ENCODE assay signal across 37 cellular contexts in genomic region chr7:114225784-114226183, GRCh38.
"Had no signal": no experiment of that assay in that cellular context is flagged by ENCODE, and none has a peak within 500 bp of the region (broad histone marks: within the 10 kb centered on the region; RNA-seq: fewer than 3 reads in every experiment).

No MANE protein-coding gene starts in this region.

- H3K36me3 Mint-ChIP-seq: activated naive CD4-positive, alpha-beta T cell treated with anti-CD3 and anti-CD28 coated beads, Interleukin-2, amount 10 ng/mL, durations not matched to agents 7 days and 5 days; activated naive CD4-positive, alpha-beta T cell treated with anti-CD3 and anti-CD28 coated beads, Interleukin-2, amount 50 U/mL, for 24 hours; activated naive CD4-positive, alpha-beta T cell treated with anti-CD3 and anti-CD28 coated beads, Interleukin-2, amount 50 U/mL, for 72 hours; activated naive CD8-positive, alpha-beta T cell; activated naive CD8-positive, alpha-beta T cell treated with anti-CD3 and anti-CD28 coated beads for 36 hours; activated naive CD8-positive, alpha-beta T cell treated with anti-CD3 and anti-CD28 coated beads, Interleukin-2, amount 10 ng/mL, durations not matched to agents 7 days and 5 days had no signal

- DNase-seq: activated effector memory CD4-positive, alpha-beta T cell treated with anti-CD3 and anti-CD28 coated beads, Interleukin-2, amount 50 U/mL, for 16 hours; activated effector memory CD4-positive, alpha-beta T cell treated with Interleukin-2 at 50 U/mL for 16 hours; activated gamma-delta T cell; activated gamma-delta T cell treated with Interleukin-2 at 50 U/mL for 16 hours; activated naive CD4-positive, alpha-beta T cell; activated naive CD4-positive, alpha-beta T cell treated with anti-CD3 and anti-CD28 coated beads for 36 hours; activated naive CD4-positive, alpha-beta T cell treated with anti-CD3 and anti-CD28 coated beads, Interleukin-2, amount 10 ng/mL, durations not matched to agents 7 days and 5 days; activated naive CD4-positive, alpha-beta T cell treated with anti-CD3 and anti-CD28 coated beads, Interleukin-2, amount 50 U/mL, for 16 hours; activated naive CD4-positive, alpha-beta T cell treated with Interleukin-2 at 50 U/mL for 16 hours; activated naive CD8-positive, alpha-beta T cell treated with anti-CD3 and anti-CD28 coated beads for 36 hours; activated naive CD8-positive, alpha-beta T cell treated with anti-CD3 and anti-CD28 coated beads, Interleukin-2, amount 10 ng/mL, durations not matched to agents 7 days and 5 days; activated naive CD8-positive, alpha-beta T cell treated with anti-CD3 and anti-CD28 coated beads, Interleukin-2, amount 50 U/mL, for 24 hours; activated T-cell treated with anti-CD3 and anti-CD28 coated beads, Interleukin-2, amount 50 U/mL, for 1 hour; activated T-cell treated with anti-CD3 and anti-CD28 coated beads, Interleukin-2, amount 50 U/mL, for 24 hours; activated T-cell treated with anti-CD3 and anti-CD28 coated beads, Interleukin-2, amount 50 U/mL, for 4 hours; activated T-cell treated with anti-CD3 and anti-CD28 coated beads, Interleukin-2, amount 50 U/mL, for 72 hours; adrenal gland; amniotic stem cell; amygdala; anterior cingulate cortex; aorta; body of pancreas; brain microvascular endothelial cell; caudate nucleus; central memory CD4-positive, alpha-beta T cell; cerebellar nuclear complex had no signal

- H3K9me3 ChIP-seq: adrenal gland, ascending aorta, body of pancreas, breast epithelium had no signal

- H3K27ac Mint-ChIP-seq: activated naive CD4-positive, alpha-beta T cell treated with anti-CD3 and anti-CD28 coated beads for 36 hours; activated naive CD4-positive, alpha-beta T cell treated with anti-CD3 and anti-CD28 coated beads, Interleukin-2, amount 10 ng/mL, durations not matched to agents 7 days and 5 days; activated naive CD4-positive, alpha-beta T cell treated with anti-CD3 and anti-CD28 coated beads, Interleukin-2, amount 50 U/mL, for 24 hours; activated naive CD4-positive, alpha-beta T cell treated with anti-CD3 and anti-CD28 coated beads, Interleukin-2, amount 50 U/mL, for 72 hours; activated naive CD8-positive, alpha-beta T cell; activated naive CD8-positive, alpha-beta T cell treated with anti-CD3 and anti-CD28 coated beads for 36 hours; activated naive CD8-positive, alpha-beta T cell treated with anti-CD3 and anti-CD28 coated beads, Interleukin-2, amount 10 ng/mL, durations not matched to agents 7 days and 5 days; activated naive CD8-positive, alpha-beta T cell treated with anti-CD3 and anti-CD28 coated beads, Interleukin-2, amount 50 U/mL, for 24 hours; activated T-cell treated with anti-CD3 and anti-CD28 coated beads, Interleukin-2, amount 50 U/mL, for 24 hours; activated T-cell treated with anti-CD3 and anti-CD28 coated beads, Interleukin-2, amount 50 U/mL, for 72 hours; activated T-helper 1 cell treated with anti-CD3 and anti-CD28 coated beads, Interleukin-12 subunit alpha, Interleukin-12 subunit beta, Interleukin-2, Interleukin-4 antibody, amounts not matched to agents 30 ng/mL and 10 ng/mL and 1 ng/mL, durations not matched to agents 14 hours and 24 hours and 36 hours; activated T-helper 17 cell treated with anti-CD3 and anti-CD28 coated beads, Interleukin-2, amount 50 U/mL, for 72 hours; activated T-helper 2 cell treated with anti-CD3 and anti-CD28 coated beads, Interferon-gamma antibody, Interleukin-2, Interleukin-4, amounts not matched to agents 10 μg/mL and 5 μg/mL and 100 μg/mL, durations not matched to agents 14 hours and 24 hours and 36 hours; brain had no signal

- ATAC-seq: activated naive CD4-positive, alpha-beta T cell treated with anti-CD3 and anti-CD28 coated beads, Interleukin-2, amount 50 U/mL, for 72 hours; activated naive CD8-positive, alpha-beta T cell treated with anti-CD3 and anti-CD28 coated beads, Interleukin-2, amount 50 U/mL, for 24 hours; activated T-cell treated with anti-CD3 and anti-CD28 coated beads, Interleukin-2, amount 50 U/mL, for 4 hours; activated T-cell treated with anti-CD3 and anti-CD28 coated beads, Interleukin-2, amount 50 U/mL, for 72 hours; activated T-helper 17 cell treated with anti-CD3 and anti-CD28 coated beads, Interleukin-2, amount 50 U/mL, for 72 hours; body of pancreas had no signal

- H3K4me3 ChIP-seq: adrenal gland, ascending aorta, body of pancreas, breast epithelium, cardiac muscle cell had no signal

- H3K27me3 Mint-ChIP-seq: activated naive CD4-positive, alpha-beta T cell treated with anti-CD3 and anti-CD28 coated beads, Interleukin-2, amount 10 ng/mL, durations not matched to agents 7 days and 5 days; activated naive CD4-positive, alpha-beta T cell treated with anti-CD3 and anti-CD28 coated beads, Interleukin-2, amount 50 U/mL, for 24 hours; activated naive CD8-positive, alpha-beta T cell; activated naive CD8-positive, alpha-beta T cell treated with anti-CD3 and anti-CD28 coated beads for 36 hours; activated naive CD8-positive, alpha-beta T cell treated with anti-CD3 and anti-CD28 coated beads, Interleukin-2, amount 10 ng/mL, durations not matched to agents 7 days and 5 days; activated naive CD8-positive, alpha-beta T cell treated with anti-CD3 and anti-CD28 coated beads, Interleukin-2, amount 50 U/mL, for 24 hours; activated T-cell treated with anti-CD3 and anti-CD28 coated beads, Interleukin-2, amount 50 U/mL, for 24 hours; central memory CD8-positive, alpha-beta T cell had no signal

- H3K27ac ChIP-seq: adrenal gland, ascending aorta, body of pancreas, brain microvascular endothelial cell, breast epithelium, cardiac muscle cell had no signal

- H3K4me1 Mint-ChIP-seq: activated naive CD4-positive, alpha-beta T cell treated with anti-CD3 and anti-CD28 coated beads, Interleukin-2, amount 10 ng/mL, durations not matched to agents 7 days and 5 days; activated naive CD4-positive, alpha-beta T cell treated with anti-CD3 and anti-CD28 coated beads, Interleukin-2, amount 50 U/mL, for 24 hours; activated naive CD8-positive, alpha-beta T cell treated with anti-CD3 and anti-CD28 coated beads for 36 hours; activated naive CD8-positive, alpha-beta T cell treated with anti-CD3 and anti-CD28 coated beads, Interleukin-2, amount 10 ng/mL, durations not matched to agents 7 days and 5 days; activated naive CD8-positive, alpha-beta T cell treated with anti-CD3 and anti-CD28 coated beads, Interleukin-2, amount 50 U/mL, for 24 hours; activated T-helper 17 cell treated with anti-CD3 and anti-CD28 coated beads, Interleukin-2, amount 50 U/mL, for 72 hours; brain; central memory CD8-positive, alpha-beta T cell had no signal

- H3K36me3 ChIP-seq: adrenal gland, ascending aorta, brain microvascular endothelial cell, breast epithelium, cardiac muscle cell had no signal

- H3K4me1 ChIP-seq: adrenal gland, breast epithelium had no signal

- H3K4me3 Mint-ChIP-seq: activated naive CD4-positive, alpha-beta T cell treated with anti-CD3 and anti-CD28 coated beads for 36 hours; activated naive CD4-positive, alpha-beta T cell treated with anti-CD3 and anti-CD28 coated beads, Interleukin-2, amount 10 ng/mL, durations not matched to agents 7 days and 5 days; activated naive CD4-positive, alpha-beta T cell treated with anti-CD3 and anti-CD28 coated beads, Interleukin-2, amount 50 U/mL, for 24 hours; activated naive CD8-positive, alpha-beta T cell; activated naive CD8-positive, alpha-beta T cell treated with anti-CD3 and anti-CD28 coated beads for 36 hours; activated naive CD8-positive, alpha-beta T cell treated with anti-CD3 and anti-CD28 coated beads, Interleukin-2, amount 10 ng/mL, durations not matched to agents 7 days and 5 days; activated naive CD8-positive, alpha-beta T cell treated with anti-CD3 and anti-CD28 coated beads, Interleukin-2, amount 50 U/mL, for 24 hours; activated T-cell treated with anti-CD3 and anti-CD28 coated beads, Interleukin-2, amount 50 U/mL, for 24 hours; activated T-cell treated with anti-CD3 and anti-CD28 coated beads, Interleukin-2, amount 50 U/mL, for 4 hours; activated T-cell treated with anti-CD3 and anti-CD28 coated beads, Interleukin-2, amount 50 U/mL, for 72 hours; activated T-helper 1 cell treated with anti-CD3 and anti-CD28 coated beads, Interleukin-12 subunit alpha, Interleukin-12 subunit beta, Interleukin-2, Interleukin-4 antibody, amounts not matched to agents 30 ng/mL and 10 ng/mL and 1 ng/mL, durations not matched to agents 14 hours and 24 hours and 36 hours; activated T-helper 17 cell treated with anti-CD3 and anti-CD28 coated beads, Interleukin-2, amount 50 U/mL, for 72 hours; brain; central memory CD8-positive, alpha-beta T cell had no signal

- H3K9me3 Mint-ChIP-seq: activated naive CD4-positive, alpha-beta T cell treated with anti-CD3 and anti-CD28 coated beads for 36 hours; activated naive CD4-positive, alpha-beta T cell treated with anti-CD3 and anti-CD28 coated beads, Interleukin-2, amount 10 ng/mL, durations not matched to agents 7 days and 5 days; activated naive CD4-positive, alpha-beta T cell treated with anti-CD3 and anti-CD28 coated beads, Interleukin-2, amount 50 U/mL, for 24 hours; activated naive CD4-positive, alpha-beta T cell treated with anti-CD3 and anti-CD28 coated beads, Interleukin-2, amount 50 U/mL, for 72 hours; activated naive CD8-positive, alpha-beta T cell treated with anti-CD3 and anti-CD28 coated beads for 36 hours; activated naive CD8-positive, alpha-beta T cell treated with anti-CD3 and anti-CD28 coated beads, Interleukin-2, amount 10 ng/mL, durations not matched to agents 7 days and 5 days; activated naive CD8-positive, alpha-beta T cell treated with anti-CD3 and anti-CD28 coated beads, Interleukin-2, amount 50 U/mL, for 24 hours; activated T-cell treated with anti-CD3 and anti-CD28 coated beads, Interleukin-2, amount 50 U/mL, for 24 hours; activated T-helper 1 cell treated with anti-CD3 and anti-CD28 coated beads, Interleukin-12 subunit alpha, Interleukin-12 subunit beta, Interleukin-2, Interleukin-4 antibody, amounts not matched to agents 30 ng/mL and 10 ng/mL and 1 ng/mL, durations not matched to agents 14 hours and 24 hours and 36 hours; activated T-helper 17 cell treated with anti-CD3 and anti-CD28 coated beads, Interleukin-2, amount 50 U/mL, for 72 hours; activated T-helper 2 cell treated with anti-CD3 and anti-CD28 coated beads, Interferon-gamma antibody, Interleukin-2, Interleukin-4, amounts not matched to agents 10 μg/mL and 5 μg/mL and 100 μg/mL, durations not matched to agents 14 hours and 24 hours and 36 hours; central memory CD8-positive, alpha-beta T cell had no signal
